24 cellular contexts compared by ENCODE assay signal in the genomic region with DNA sequence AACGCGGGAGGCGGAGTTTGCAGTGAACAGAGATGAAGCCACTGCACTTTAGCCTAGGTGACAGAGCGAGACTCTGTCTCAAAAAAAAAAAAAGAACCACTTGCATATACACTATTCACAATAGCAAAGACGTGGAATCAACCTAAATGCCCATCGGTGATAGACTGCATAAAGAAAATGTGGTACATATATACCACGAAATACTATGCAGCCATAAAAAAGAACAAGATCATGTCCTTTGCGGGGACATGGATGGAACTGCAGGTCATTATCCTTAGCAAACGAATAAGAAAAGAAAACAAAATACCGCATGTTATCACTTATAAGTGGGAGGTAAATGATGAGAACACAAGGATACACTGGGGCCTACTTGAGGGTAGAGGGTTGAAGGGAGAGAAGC. TPM values are rescaled to one million over a fixed set of nuclear protein-coding genes. Genes with fewer than 3 reads are reported as not detected.
"Had no signal": no experiment of that assay in that cellular context is flagged by ENCODE, and none has a peak within 500 bp of the region (broad histone marks: within the 10 kb centered on the region; RNA-seq: fewer than 3 reads in every experiment).

No MANE protein-coding gene starts in this region.

- H3K27me3 ChIP-seq: colonic mucosa, gastrocnemius medialis, right atrium auricular region, stomach, thyroid gland had no signal

- H3K27ac Mint-ChIP-seq: dendritic cell treated with granulocyte-macrophage colony-stimulating factor and Interleukin-4, amounts not matched to agents 40 ng/mL and 50 ng/mL, for 4 days; effector memory CD8-positive, alpha-beta T cell; naive thymus-derived CD8-positive, alpha-beta T cell; progenitor cell of endocrine pancreas; stimulated activated effector memory CD8-positive, alpha-beta T cell treated with anti-CD3 and anti-CD28 coated beads, Interleukin-12 subunit alpha, Interleukin-12 subunit beta, amount 100 ng/mL, for 72 hours had no signal

- H3K36me3 ChIP-seq: colonic mucosa, gastrocnemius medialis, lower lobe of right lung, right atrium auricular region, stomach, thyroid gland had no signal

- H3K4me1 Mint-ChIP-seq: naive thymus-derived CD8-positive, alpha-beta T cell; stimulated activated effector memory CD8-positive, alpha-beta T cell treated with anti-CD3 and anti-CD28 coated beads, Interleukin-12 subunit alpha, Interleukin-12 subunit beta, amount 100 ng/mL, for 72 hours had no signal

- H3K79me2 ChIP-seq: parathyroid adenoma had no signal

- H3K4me1 ChIP-seq: colonic mucosa, parathyroid adenoma had no signal

- H2AFZ ChIP-seq: parathyroid adenoma had no signal

- FAIRE-seq: endometrium, keratinocyte had no signal

- H3K4me2 ChIP-seq: smooth muscle cell had no signal

- ATAC-seq: effector memory CD8-positive, alpha-beta T cell; gastrocnemius medialis; left ventricle myocardium superior; lower lobe of right lung; naive thymus-derived CD8-positive, alpha-beta T cell; sciatic nerve; stimulated activated effector memory CD8-positive, alpha-beta T cell treated with anti-CD3 and anti-CD28 coated beads, Interleukin-12 subunit alpha, Interleukin-12 subunit beta, amount 100 ng/mL, for 72 hours had no signal

- H3K36me3 Mint-ChIP-seq: naive thymus-derived CD8-positive, alpha-beta T cell; stimulated activated effector memory CD8-positive, alpha-beta T cell treated with anti-CD3 and anti-CD28 coated beads, Interleukin-12 subunit alpha, Interleukin-12 subunit beta, amount 100 ng/mL, for 72 hours had no signal

- H3K9me3 ChIP-seq: colonic mucosa, gastrocnemius medialis, lower lobe of right lung, right atrium auricular region, stomach, thyroid gland had no signal

- H3K27me3 Mint-ChIP-seq: dendritic cell treated with granulocyte-macrophage colony-stimulating factor and Interleukin-4, amounts not matched to agents 40 ng/mL and 50 ng/mL, for 4 days; progenitor cell of endocrine pancreas had no signal

- H3K4me3 Mint-ChIP-seq: dendritic cell treated with granulocyte-macrophage colony-stimulating factor and Interleukin-4, amounts not matched to agents 40 ng/mL and 50 ng/mL, for 4 days; effector memory CD8-positive, alpha-beta T cell; naive thymus-derived CD8-positive, alpha-beta T cell; stimulated activated effector memory CD8-positive, alpha-beta T cell treated with anti-CD3 and anti-CD28 coated beads, Interleukin-12 subunit alpha, Interleukin-12 subunit beta, amount 100 ng/mL, for 72 hours had no signal

- DNase-seq: colonic mucosa; effector memory CD8-positive, alpha-beta T cell; foreskin fibroblast; gastrocnemius medialis; left ventricle myocardium superior; lower lobe of right lung; naive thymus-derived CD8-positive, alpha-beta T cell; occipital lobe; stimulated activated CD4-positive, alpha-beta T cell treated with anti-CD3 and anti-CD28 coated beads, Interleukin-12 subunit alpha, Interleukin-12 subunit beta, amount 100 ng/mL, for 4 hours; stimulated activated CD4-positive, alpha-beta T cell treated with anti-CD3 and anti-CD28 coated beads, Interleukin-1b, Interleukin-23, amount 100 ng/mL, for 48 hours; stimulated activated CD4-positive, alpha-beta T cell treated with anti-CD3 and anti-CD28 coated beads, Interleukin-4, amount 100 ng/mL, for 1 hour; stimulated activated naive CD4-positive, alpha-beta T cell treated with Interleukin-2 at 50 U/mL for 16 hours; stomach; thyroid gland; trophoblast cell had no signal

- H3K27ac ChIP-seq: colonic mucosa, lower lobe of right lung, parathyroid adenoma, thyroid gland had no signal

- H3K9ac ChIP-seq: parathyroid adenoma had no signal

- H3K4me3 ChIP-seq: colonic mucosa, gastrocnemius medialis, lower lobe of right lung, right atrium auricular region, smooth muscle cell, stomach, thyroid gland had no signal

- H3K9me3 Mint-ChIP-seq: effector memory CD8-positive, alpha-beta T cell; stimulated activated effector memory CD8-positive, alpha-beta T cell treated with anti-CD3 and anti-CD28 coated beads, Interleukin-12 subunit alpha, Interleukin-12 subunit beta, amount 100 ng/mL, for 72 hours had no signal

RNA-seq across cellular contexts. Expression of a gene that starts 39.5 kb away (rescaled TPM):
- total RNA-seq: naive thymus-derived CD8-positive, alpha-beta T cell had no signal
- polyA plus RNA-seq: naive thymus-derived CD8-positive, alpha-beta T cell had no signal
